ENCODE assay signal across 22 cellular contexts in genomic region chr18:67241292-67241691, GRCh38.
DNase-seq lines count a peak whose midpoint lies in the region; ATAC-seq and TF ChIP-seq lines count a peak whose summit lies in the region.
"Had no signal": no experiment of that assay in that cellular context is flagged by ENCODE, and none has a peak within 500 bp of the region (broad histone marks: within the 10 kb centered on the region; RNA-seq: fewer than 3 reads in every experiment).

No MANE protein-coding gene starts in this region.

- peaks cover 31% of the 10 kb centered on the region for H3K4me1 Mint-ChIP-seq in activated CD8-positive, alpha-beta T cell treated with anti-CD3 and anti-CD28 coated beads for 36 hours (ENCODE audit: low read depth)
- peaks cover 21% of the 10 kb centered on the region for H3K4me1 Mint-ChIP-seq in activated CD8-positive, alpha-beta T cell treated with anti-CD3 and anti-CD28 coated beads, Interleukin-2, amount 10 ng/mL, durations not matched to agents 7 days and 5 days (ENCODE audit: low read depth)
- peaks cover 17% of the 10 kb centered on the region for H3K4me1 Mint-ChIP-seq in CD14-positive monocyte
- H3K4me1 Mint-ChIP-seq in effector memory CD8-positive, alpha-beta T cell (ENCODE audit: low read depth in 2 of 2) = peaks cover 9 to 13% of the 10 kb centered on the region in 2 donors

- intact Hi-C loops in activated CD8-positive, alpha-beta T cell treated with anti-CD3 and anti-CD28 coated beads for 36 hours (cut with micrococcal nuclease) = loop anchor here (5.0 kb wide), 1 partner anchor 121 kb away; no protein-coding TSS in a partner anchor
- intact Hi-C loops in CD14-positive monocyte (cut with micrococcal nuclease) (no loop called here), PC-9 (cut with micrococcal nuclease; ENCODE audit: unreplicated experiment) (no loop called here)

- H3K27ac ChIP-seq in PC-9 = no peak overlapping the region
- H3K27ac ChIP-seq in mesendoderm (ENCODE audit: low read depth, low read length) = no peak overlapping the region
- H3K27ac ChIP-seq: C4-2B, HL-60 had no signal

- H4K5ac ChIP-seq in mesendoderm (ENCODE audit: low read length) = no peak overlapping the region

- no peak for DNase-seq in activated CD8-positive, alpha-beta T cell treated with anti-CD3 and anti-CD28 coated beads for 36 hours
- DNase-seq in activated CD8-positive, alpha-beta T cell treated with anti-CD3 and anti-CD28 coated beads, Interleukin-2, amount 10 ng/mL, durations not matched to agents 7 days and 5 days = no peak
- DNase-seq in CD14-positive monocyte (ENCODE audit: low spot score) (no peak), PC-9 (no peak), glomerular visceral epithelial cell (ENCODE audit: extremely low spot score) (no peak), mesendoderm (no peak)
- DNase-seq in effector memory CD8-positive, alpha-beta T cell = no peak
- DNase-seq: 8988T, Caco-2, DMS 273 treated with DMSO at 0.1 percent for 48 hours, GOT3, HCEC 1CT, MG63, NCI-H1417 treated with DMSO at 0.1 percent for 48 hours, NCI-H187 treated with DMSO at 0.1 percent for 48 hours, NCI-H2107 had no signal

- H2AFZ ChIP-seq in PC-9 = 0 out of 2 replicates have a peak overlapping the region, but pooled peaks have one; percentile 22

- CTCF ChIA-PET in activated CD8-positive, alpha-beta T cell treated with anti-CD3 and anti-CD28 coated beads for 36 hours (lab: Charles Lee) = interaction anchor here (1.5 kb wide), 1 partner anchor 8 kb away, joined by 3 read pairs; no protein-coding TSS in a partner anchor
- CTCF ChIA-PET in activated CD8-positive, alpha-beta T cell treated with anti-CD3 and anti-CD28 coated beads, Interleukin-2, amount 10 ng/mL, durations not matched to agents 7 days and 5 days (lab: Charles Lee) = interaction anchor here (0.6 to 1.6 kb wide), 2 partner anchors 9 to 63 kb away, joined by 3 to 6 read pairs; no protein-coding TSS in a partner anchor
- CTCF ChIA-PET in PC-9 (lab: Charles Lee) = no interaction called here

- H3K9me2 ChIP-seq in PC-9 (ENCODE audit: insufficient read depth) = no peaks in the 10 kb centered on the region

- POLR2A ChIA-PET in activated CD8-positive, alpha-beta T cell treated with anti-CD3 and anti-CD28 coated beads for 36 hours (lab: Charles Lee) = no interaction called here
- POLR2A ChIA-PET in activated CD8-positive, alpha-beta T cell treated with anti-CD3 and anti-CD28 coated beads, Interleukin-2, amount 10 ng/mL, durations not matched to agents 7 days and 5 days (lab: Charles Lee) = no interaction called here
- POLR2A ChIA-PET in PC-9 (lab: Charles Lee; ENCODE audit: unreplicated experiment) = no interaction called here

- ATAC-seq in activated CD8-positive, alpha-beta T cell treated with anti-CD3 and anti-CD28 coated beads for 36 hours = peak; percentile 56
- ATAC-seq in activated CD8-positive, alpha-beta T cell treated with anti-CD3 and anti-CD28 coated beads, Interleukin-2, amount 10 ng/mL, durations not matched to agents 7 days and 5 days = no peak
- ATAC-seq in effector memory CD8-positive, alpha-beta T cell (replicated peaks) = peak; percentile 80
- no peak for ATAC-seq in HG02852 (IDR thresholded peaks at IDR 0.05; ENCODE audit: unreplicated experiment)
- ATAC-seq: HepG2, K562, Panc1 had no signal

- H4K20me1 ChIP-seq in PC-9 (ENCODE audit: insufficient read depth) = no peaks in the 10 kb centered on the region

- H3K9me3 Mint-ChIP-seq in activated CD8-positive, alpha-beta T cell treated with anti-CD3 and anti-CD28 coated beads for 36 hours = no peaks in the 10 kb centered on the region
- no peaks in the 10 kb centered on the region for H3K9me3 Mint-ChIP-seq in activated CD8-positive, alpha-beta T cell treated with anti-CD3 and anti-CD28 coated beads, Interleukin-2, amount 10 ng/mL, durations not matched to agents 7 days and 5 days (ENCODE audit: insufficient read depth)
- H3K9me3 Mint-ChIP-seq in CD14-positive monocyte = no peaks in the 10 kb centered on the region
- H3K9me3 Mint-ChIP-seq in effector memory CD8-positive, alpha-beta T cell = no peaks in the 10 kb centered on the region

- no peak overlapping the region for H3K18ac ChIP-seq in mesendoderm (ENCODE audit: low read length)

- H3K4me1 ChIP-seq in PC-9 (replicated peaks; ENCODE audit: insufficient read depth) (no peaks in the 10 kb centered on the region), mesendoderm (ENCODE audit: control insufficient read depth, low read depth, low read length) (no peaks in the 10 kb centered on the region)
- H3K4me1 ChIP-seq: Caco-2 had no signal

- no peak overlapping the region for H2AK5ac ChIP-seq in mesendoderm (ENCODE audit: low read length)

- peak overlapping the region; percentile 28 for H3K27ac Mint-ChIP-seq in activated CD8-positive, alpha-beta T cell treated with anti-CD3 and anti-CD28 coated beads for 36 hours
- H3K27ac Mint-ChIP-seq in activated CD8-positive, alpha-beta T cell treated with anti-CD3 and anti-CD28 coated beads, Interleukin-2, amount 10 ng/mL, durations not matched to agents 7 days and 5 days = no peak overlapping the region
- peak overlapping the region in 4 of 7 donors; percentile 29 to 76 (median 54) for H3K27ac Mint-ChIP-seq in CD14-positive monocyte
- no peak overlapping the region for H3K27ac Mint-ChIP-seq in effector memory CD8-positive, alpha-beta T cell

- H4K8ac ChIP-seq in mesendoderm (ENCODE audit: low read depth, low read length) = no peak overlapping the region

- H3K4me2 ChIP-seq in PC-9 (no peak overlapping the region), mesendoderm (ENCODE audit: low read length) (no peak overlapping the region)

- no peak overlapping the region for H3K56ac ChIP-seq in mesendoderm (ENCODE audit: low read length)

- no CpG with 5 or more reads among the region's 1 CpG for WGBS in mesendoderm (ENCODE audit: extremely low coverage, insufficient coverage, low lambda C conversion rate)

- H2BK5ac ChIP-seq in mesendoderm (ENCODE audit: low read length) = no peak overlapping the region

- no peak overlapping the region for H3K4me3 Mint-ChIP-seq in activated CD8-positive, alpha-beta T cell treated with anti-CD3 and anti-CD28 coated beads for 36 hours
- no peak overlapping the region for H3K4me3 Mint-ChIP-seq in activated CD8-positive, alpha-beta T cell treated with anti-CD3 and anti-CD28 coated beads, Interleukin-2, amount 10 ng/mL, durations not matched to agents 7 days and 5 days
- H3K4me3 Mint-ChIP-seq in CD14-positive monocyte = peak overlapping the region in 1 of 2 donors; percentile 54
- H3K4me3 Mint-ChIP-seq in effector memory CD8-positive, alpha-beta T cell = peak overlapping the region; percentile 23 to 41

- no peaks in the 10 kb centered on the region for H3K36me3 ChIP-seq in PC-9 (ENCODE audit: low read depth)
- H3K36me3 ChIP-seq in mesendoderm (ENCODE audit: control insufficient read depth, insufficient read depth, low read length) = no peaks in the 10 kb centered on the region
- H3K36me3 ChIP-seq: MG63 had no signal

- no peak overlapping the region for H2BK15ac ChIP-seq in mesendoderm (replicated peaks; ENCODE audit: low read depth)

- no peaks in the 10 kb centered on the region for H3K27me3 ChIP-seq in PC-9 (ENCODE audit: insufficient read depth, low read depth)
- no peaks in the 10 kb centered on the region for H3K27me3 ChIP-seq in mesendoderm (ENCODE audit: insufficient read depth, low read length, poor library complexity)
- H3K27me3 ChIP-seq: MG63 had no signal

- no peak overlapping the region for H3K4me3 ChIP-seq in PC-9
- no peak overlapping the region for H3K4me3 ChIP-seq in mesendoderm (ENCODE audit: low read length)
- H3K4me3 ChIP-seq: K562, MG63 had no signal

- H3F3A ChIP-seq in PC-9 (ENCODE audit: insufficient read depth, low read depth) = no peaks in the 10 kb centered on the region

- no peak overlapping the region for H2BK120ac ChIP-seq in mesendoderm (ENCODE audit: low read depth, low read length)

- H3K9me3 ChIP-seq in PC-9 (ENCODE audit: insufficient read depth, low read depth) = no peaks in the 10 kb centered on the region
- H3K9me3 ChIP-seq: Caco-2, MG63 had no signal

- no peak overlapping the region for H3K4ac ChIP-seq in mesendoderm (ENCODE audit: low read depth, low read length)

- no peak overlapping the region for H3K9ac ChIP-seq in mesendoderm (ENCODE audit: low read length)

- TF ChIP-seq CTCF in activated CD8-positive, alpha-beta T cell treated with anti-CD3 and anti-CD28 coated beads for 36 hours (IDR thresholded peaks at IDR 0.05) = no peak
- TF ChIP-seq CTCF in CD14-positive monocyte (IDR thresholded peaks at IDR 0.05) = no peak
- no peak for TF ChIP-seq CTCF in PC-9 (conservative IDR thresholded peaks at IDR 0.05)

- H3K79me2 ChIP-seq in PC-9 (ENCODE audit: low read depth) (no peaks in the 10 kb centered on the region), mesendoderm (ENCODE audit: control insufficient read depth, insufficient read depth, low read length) (no peaks in the 10 kb centered on the region)

- no peaks in the 10 kb centered on the region for H3K27me3 Mint-ChIP-seq in activated CD8-positive, alpha-beta T cell treated with anti-CD3 and anti-CD28 coated beads for 36 hours
- no peaks in the 10 kb centered on the region for H3K27me3 Mint-ChIP-seq in activated CD8-positive, alpha-beta T cell treated with anti-CD3 and anti-CD28 coated beads, Interleukin-2, amount 10 ng/mL, durations not matched to agents 7 days and 5 days (ENCODE audit: low read depth)
- H3K27me3 Mint-ChIP-seq in CD14-positive monocyte (ENCODE audit: low read depth in 3 of 3) = peaks cover 0 to 5% (median 4%) of the 10 kb centered on the region in 3 donors
- H3K27me3 Mint-ChIP-seq in effector memory CD8-positive, alpha-beta T cell = no peaks in the 10 kb centered on the region

- H3K79me1 ChIP-seq in mesendoderm (ENCODE audit: low read length) = no peaks in the 10 kb centered on the region

- BruUV-seq in PC-9 (replicated peaks; lab: Mats Ljungman, UMichigan) = no TSS peak

- no peak overlapping the region for H3K23ac ChIP-seq in mesendoderm (ENCODE audit: low read length)

- no peaks in the 10 kb centered on the region for H3K36me3 Mint-ChIP-seq in activated CD8-positive, alpha-beta T cell treated with anti-CD3 and anti-CD28 coated beads for 36 hours (ENCODE audit: low read depth)
- H3K36me3 Mint-ChIP-seq in activated CD8-positive, alpha-beta T cell treated with anti-CD3 and anti-CD28 coated beads, Interleukin-2, amount 10 ng/mL, durations not matched to agents 7 days and 5 days (ENCODE audit: low read depth) = no peaks in the 10 kb centered on the region
- no peaks in the 10 kb centered on the region for H3K36me3 Mint-ChIP-seq in CD14-positive monocyte
- no peaks in the 10 kb centered on the region for H3K36me3 Mint-ChIP-seq in effector memory CD8-positive, alpha-beta T cell (ENCODE audit: insufficient read depth)

Comparison
In these comparisons a context has a peak if more than half of its experiments do, and no peak if none do; other contexts are left out.
1. ATAC-seq: peak in activated CD8-positive, alpha-beta T cell treated with anti-CD3 and anti-CD28 coated beads for 36 hours (single experiment) and effector memory CD8-positive, alpha-beta T cell (single experiment); none in activated CD8-positive, alpha-beta T cell treated with anti-CD3 and anti-CD28 coated beads, Interleukin-2, amount 10 ng/mL, durations not matched to agents 7 days and 5 days (single experiment) and HG02852 (single experiment).
2. H3K27ac Mint-ChIP-seq: peak in activated CD8-positive, alpha-beta T cell treated with anti-CD3 and anti-CD28 coated beads for 36 hours (single experiment) and CD14-positive monocyte (4 of 7); none in activated CD8-positive, alpha-beta T cell treated with anti-CD3 and anti-CD28 coated beads, Interleukin-2, amount 10 ng/mL, durations not matched to agents 7 days and 5 days (single experiment) and effector memory CD8-positive, alpha-beta T cell (0 of 2).
3. H3K4me3 Mint-ChIP-seq: peak in effector memory CD8-positive, alpha-beta T cell (2 of 2); none in activated CD8-positive, alpha-beta T cell treated with anti-CD3 and anti-CD28 coated beads for 36 hours (single experiment) and activated CD8-positive, alpha-beta T cell treated with anti-CD3 and anti-CD28 coated beads, Interleukin-2, amount 10 ng/mL, durations not matched to agents 7 days and 5 days (single experiment).